Comparison of ENCODE assay signal across 8 cellular contexts in the genomic region with DNA sequence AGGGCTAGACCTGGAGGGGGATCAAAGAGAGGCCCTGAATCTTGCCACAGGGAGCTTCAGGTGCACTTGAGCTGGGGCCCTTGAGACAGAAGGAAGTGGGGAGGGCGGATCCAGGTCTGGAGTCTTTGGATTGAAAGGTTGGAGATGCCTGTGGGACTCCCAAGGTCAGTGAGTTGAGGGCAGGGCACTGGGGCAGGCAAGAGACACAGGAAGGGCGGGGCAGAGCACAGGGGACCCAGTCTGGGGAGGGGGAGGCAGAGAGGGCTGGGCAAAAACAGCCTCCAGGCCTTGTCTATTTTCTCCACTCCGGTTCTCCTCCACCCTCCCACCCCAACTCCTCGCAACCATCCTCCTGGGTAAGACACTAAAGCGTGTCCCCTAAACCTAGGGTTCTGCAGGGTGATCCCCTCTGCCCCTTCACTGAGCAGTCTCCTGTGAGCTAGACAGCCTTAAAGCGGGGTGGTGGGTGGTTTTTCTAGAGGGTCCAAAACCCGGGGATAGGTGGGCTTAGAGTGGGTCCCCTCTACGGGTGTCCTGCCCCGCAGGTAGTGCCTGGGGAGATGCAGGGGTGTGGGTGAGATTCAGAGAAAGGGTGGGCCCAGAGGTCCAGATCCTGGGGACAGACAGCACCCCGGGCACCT. TPM values are rescaled to one million over a fixed set of nuclear protein-coding genes. Genes with fewer than 3 reads are reported as not detected.
A peak's percentile ranks its signal among the peaks of the same experiment; 100 is the strongest.
DNase-seq lines count a peak whose midpoint lies in the region; ATAC-seq and TF ChIP-seq lines count a peak whose summit lies in the region.

No MANE protein-coding gene starts in this region.

- H3K4me1 Mint-ChIP-seq in CD8-positive, alpha-beta T cell (ENCODE audit: low read depth), result peaks cover 33% of the 10 kb centered on the region
- H3K4me1 Mint-ChIP-seq in endodermal cell (peaks cover 43% of the 10 kb centered on the region), neural progenitor cell (peaks cover 32% of the 10 kb centered on the region)

- 67 to 85% methylated on average over 5 to 10 of the region's 10 CpGs for WGBS in endodermal cell (ENCODE audit: insufficient coverage in 1 of 2, insufficient read length in 1 of 2), 2 experiments

- peak overlapping the region; percentile 72 for H3K9ac ChIP-seq in NT2/D1 (ENCODE audit: insufficient read length, low read depth)
- H3K9ac ChIP-seq in endodermal cell (ENCODE audit: extremely low read depth, low read length, poor library complexity, severe bottlenecking), result no peak overlapping the region
- no peak overlapping the region for H3K9ac ChIP-seq in neural progenitor cell

- H3K27ac ChIP-seq in CD8-positive, alpha-beta T cell (ENCODE audit: low read depth, low read length), result no peak overlapping the region
- H3K27ac ChIP-seq in endodermal cell (ENCODE audit: low read depth, low read length) (no peak overlapping the region), neural progenitor cell (no peak overlapping the region)

- intact Hi-C loops in CD8-positive, alpha-beta T cell (cut with DNase I, micrococcal nuclease), result loop anchor here (1.0 to 5.0 kb wide), 4 partner anchors 36 to 226 kb away; no protein-coding TSS in a partner anchor

- peaks cover 3% of the 10 kb centered on the region for H3K79me2 ChIP-seq in neural progenitor cell (ENCODE audit: low read depth)

- H3K27ac Mint-ChIP-seq in CD8-positive, alpha-beta T cell, result peak overlapping the region; percentile 74
- H3K27ac Mint-ChIP-seq in endodermal cell (no peak overlapping the region), neural progenitor cell (peak overlapping the region; percentile 78)

- H3K4me2 ChIP-seq in neural progenitor cell, result peak overlapping the region; percentile 87

- H3K4me1 ChIP-seq in CD8-positive, alpha-beta T cell (ENCODE audit: insufficient read depth, low read length), result peaks cover 21% of the 10 kb centered on the region
- H3K4me1 ChIP-seq in NT2/D1 (ENCODE audit: insufficient read depth, insufficient read length) (peaks cover 24% of the 10 kb centered on the region), endodermal cell (ENCODE audit: control insufficient read depth, insufficient read depth, low read length) (peaks cover 8% of the 10 kb centered on the region), neural progenitor cell (peaks cover 6% of the 10 kb centered on the region)

- no peak for TF ChIP-seq CTCF in CD8-positive, alpha-beta T cell (IDR thresholded peaks at IDR 0.05)
- TF ChIP-seq CTCF in endodermal cell (conservative IDR thresholded peaks at IDR 0.05) (no peak), neural progenitor cell (IDR thresholded peaks at IDR 0.05) (no peak)

- peaks cover 11% of the 10 kb centered on the region for H3K9me3 Mint-ChIP-seq in CD8-positive, alpha-beta T cell
- peaks cover 10% of the 10 kb centered on the region for H3K9me3 Mint-ChIP-seq in endodermal cell
- peaks cover 6% of the 10 kb centered on the region for H3K9me3 Mint-ChIP-seq in neural progenitor cell

- no peaks in the 10 kb centered on the region for H3K36me3 ChIP-seq in CD8-positive, alpha-beta T cell (ENCODE audit: insufficient read depth, low read length)
- no peaks in the 10 kb centered on the region for H3K36me3 ChIP-seq in NT2/D1 (ENCODE audit: insufficient read depth, insufficient read length, low read length)
- no peaks in the 10 kb centered on the region for H3K36me3 ChIP-seq in endodermal cell (ENCODE audit: control insufficient read depth, insufficient read depth, low read length)
- H3K36me3 ChIP-seq in neural progenitor cell, result no peaks in the 10 kb centered on the region

- DNase-seq in CD8-positive, alpha-beta T cell, result no peak
- no peak for DNase-seq in NT2/D1 (ENCODE audit: low read depth, low spot score)
- DNase-seq in endodermal cell, result no peak
- peak; percentile 20 for DNase-seq in neural progenitor cell (ENCODE audit: low spot score)
- no peak for DNase-seq in stimulated activated CD4-positive, alpha-beta T cell treated with anti-CD3 and anti-CD28 coated beads, Interleukin-2, amount 100 ng/mL, for 48 hours
- no peak for DNase-seq in GM19240 (ENCODE audit: insufficient read length, low spot score)
- no peak for DNase-seq in NAMALWA (ENCODE audit: low spot score)

- peaks cover 5% of the 10 kb centered on the region for H3K9me3 ChIP-seq in CD8-positive, alpha-beta T cell (ENCODE audit: low read length)
- H3K9me3 ChIP-seq in NT2/D1 (ENCODE audit: insufficient read depth, low read length), result peaks cover 12% of the 10 kb centered on the region; the same call in 1 of the 2 replicates
- peaks cover 8% of the 10 kb centered on the region for H3K9me3 ChIP-seq in endodermal cell (ENCODE audit: control insufficient read depth, low read length)
- no peaks in the 10 kb centered on the region for H3K9me3 ChIP-seq in neural progenitor cell (ENCODE audit: low read depth)

- H3F3A ChIP-seq in neural progenitor cell (ENCODE audit: low read depth), result peaks cover 15% of the 10 kb centered on the region

- POLR2A ChIA-PET in CD8-positive, alpha-beta T cell (lab: Charles Lee), result no interaction called here

- CTCF ChIA-PET in CD8-positive, alpha-beta T cell (lab: Charles Lee), result no interaction called here

- H3K36me3 Mint-ChIP-seq in CD8-positive, alpha-beta T cell, result no peaks in the 10 kb centered on the region
- H3K36me3 Mint-ChIP-seq in endodermal cell (ENCODE audit: low read depth) (no peaks in the 10 kb centered on the region), neural progenitor cell (no peaks in the 10 kb centered on the region)

- H2AFZ ChIP-seq in neural progenitor cell (replicated peaks), result peak overlapping the region; percentile 87

- H3K4me3 Mint-ChIP-seq in CD8-positive, alpha-beta T cell, result peak overlapping the region; percentile 85
- H3K4me3 Mint-ChIP-seq in endodermal cell, result peak overlapping the region; percentile 67
- peak overlapping the region; percentile 85 for H3K4me3 Mint-ChIP-seq in neural progenitor cell

- no peaks in the 10 kb centered on the region for H3K27me3 Mint-ChIP-seq in CD8-positive, alpha-beta T cell (ENCODE audit: low read depth)
- H3K27me3 Mint-ChIP-seq in endodermal cell (ENCODE audit: insufficient read depth) (peaks cover 7% of the 10 kb centered on the region), neural progenitor cell (ENCODE audit: insufficient read depth, low read depth) (peaks cover 3% of the 10 kb centered on the region)

- H3K4me3 ChIP-seq in CD8-positive, alpha-beta T cell (ENCODE audit: low read depth, low read length), result peak overlapping the region; percentile 58
- H3K4me3 ChIP-seq in NT2/D1 (ENCODE audit: insufficient read length, low read depth) (peak overlapping the region; percentile 57), endodermal cell (ENCODE audit: low read length) (peak overlapping the region; percentile 69), neural progenitor cell (peak overlapping the region; percentile 50)

- no peak for ATAC-seq in CD8-positive, alpha-beta T cell
- no peak for ATAC-seq in GM19395 (IDR thresholded peaks at IDR 0.05; ENCODE audit: unreplicated experiment)

- H4K20me1 ChIP-seq in neural progenitor cell (ENCODE audit: low read depth), result peaks cover 30% of the 10 kb centered on the region

- no peaks in the 10 kb centered on the region for H3K27me3 ChIP-seq in CD8-positive, alpha-beta T cell (ENCODE audit: insufficient read depth, low read length)
- H3K27me3 ChIP-seq in NT2/D1 (ENCODE audit: insufficient read depth, insufficient read length) (peaks cover 5% of the 10 kb centered on the region), endodermal cell (ENCODE audit: control insufficient read depth, insufficient read depth, low read length, poor library complexity, severe bottlenecking) (no peaks in the 10 kb centered on the region), neural progenitor cell (peaks cover 36% of the 10 kb centered on the region)

RNA-seq across cellular contexts. Expression of a gene that starts 38.6 kb away (rescaled TPM):
- 1 to 10 TPM in 1 of 2 experiments, under 1 TPM in 1; 0.92 to 1.0 TPM for total RNA-seq in CD8-positive, alpha-beta T cell
- 10 to 100 TPM; 24.4 to 34.1 TPM for total RNA-seq in endodermal cell
- 27.1 TPM for polyA plus RNA-seq in endodermal cell (2013, experiment 1 of 2)
- 27.1 TPM for polyA plus RNA-seq in endodermal cell (2013, experiment 2 of 2)
- 12.3 and 18.0 TPM in 2 replicates for total RNA-seq in neural progenitor cell (ENCODE audit: low replicate concordance)

RNA-seq across cellular contexts. Expression of a gene that starts 44.2 kb away (rescaled TPM):
- total RNA-seq in CD8-positive, alpha-beta T cell, result 1 to 10 TPM; 8.4 to 8.7 TPM
- 10 to 100 TPM; 38.0 to 43.3 TPM for total RNA-seq in endodermal cell
- 32.1 TPM for polyA plus RNA-seq in endodermal cell (2013, experiment 1 of 2)
- polyA plus RNA-seq in endodermal cell (2013, experiment 2 of 2), result 27.6 TPM
- 30.2 and 32.2 TPM in 2 replicates for total RNA-seq in neural progenitor cell (ENCODE audit: low replicate concordance)
